12 cellular contexts compared by ENCODE assay signal in the genomic region with DNA sequence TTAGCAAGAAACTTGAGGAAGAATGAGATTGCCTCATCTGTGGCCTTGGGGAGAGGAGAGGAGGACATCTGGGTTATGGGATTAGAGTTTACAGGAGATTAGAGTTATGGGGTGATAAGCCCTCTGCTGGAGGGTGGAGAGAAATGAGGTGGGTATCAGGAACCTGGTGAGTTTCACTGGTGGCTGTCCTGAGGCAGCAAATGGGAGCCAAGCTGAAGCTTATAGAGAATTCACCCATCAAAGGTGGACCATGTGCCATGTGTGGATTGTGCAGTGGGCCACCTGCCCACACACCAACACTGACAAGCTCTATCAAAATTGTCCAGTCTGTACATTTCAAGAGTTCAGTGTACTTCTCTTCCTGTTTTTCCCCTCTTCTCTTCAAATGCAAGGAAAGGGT.
DNase-seq lines count a peak whose midpoint lies in the region; ATAC-seq, FAIRE-seq and TF ChIP-seq lines count a peak whose summit lies in the region.
"Had no signal": no experiment of that assay in that cellular context is flagged by ENCODE, and none has a peak within 500 bp of the region (broad histone marks: within the 10 kb centered on the region; RNA-seq: fewer than 3 reads in every experiment).

No MANE protein-coding gene starts in this region.

- H3K27me3 Mint-ChIP-seq in astrocyte (ENCODE audit: low read depth, unreplicated experiment) (no peaks in the 10 kb centered on the region), mesothelial cell of epicardium (ENCODE audit: low read depth) (no peaks in the 10 kb centered on the region)

- H3K4me3 Mint-ChIP-seq in astrocyte (ENCODE audit: unreplicated experiment) (no peak overlapping the region), mesothelial cell of epicardium (no peak overlapping the region)

- no peaks in the 10 kb centered on the region for H3K9me3 ChIP-seq in astrocyte (ENCODE audit: insufficient read depth, low read depth, low read length)

- H3K27ac Mint-ChIP-seq in astrocyte (ENCODE audit: unreplicated experiment) (peak overlapping the region; percentile 49), mesothelial cell of epicardium (peak overlapping the region; percentile 90)

- TF ChIP-seq CTCF in GM12865 (IDR thresholded peaks at IDR 0.05; ENCODE audit: insufficient read depth, low read depth, low read length, missing control alignments) (no peak), astrocyte (IDR thresholded peaks at IDR 0.05; ENCODE audit: insufficient read depth, low read depth, low read length) (peak; percentile 12), mesothelial cell of epicardium (IDR thresholded peaks at IDR 0.05; ENCODE audit: unreplicated experiment) (no peak)

- H3K4me2 ChIP-seq in astrocyte (ENCODE audit: low read length), result no peak overlapping the region

- H3K79me2 ChIP-seq in astrocyte (ENCODE audit: insufficient read depth, low read length), result no peaks in the 10 kb centered on the region

- no peak for ATAC-seq in HG02852 (IDR thresholded peaks at IDR 0.05; ENCODE audit: unreplicated experiment)

- H3K4me1 ChIP-seq in astrocyte (ENCODE audit: insufficient read depth, low read length), result peaks cover 16% of the 10 kb centered on the region

- H4K20me1 ChIP-seq in astrocyte (ENCODE audit: insufficient read depth, low read length), result no peaks in the 10 kb centered on the region

- no peak for FAIRE-seq in astrocyte (lab: Jason Lieb, UNC)
- FAIRE-seq: bronchial epithelial cell had no signal

- H3K4me3 ChIP-seq in GM12865 (ENCODE audit: low read depth, low read length), result no peak overlapping the region
- no peak overlapping the region for H3K4me3 ChIP-seq in astrocyte (ENCODE audit: insufficient read depth, low read depth, low read length)

- H2AFZ ChIP-seq in astrocyte (ENCODE audit: low read depth, low read length), result no peak overlapping the region

- H3K4me1 Mint-ChIP-seq in astrocyte (ENCODE audit: low read depth, unreplicated experiment), result peaks cover 18% of the 10 kb centered on the region
- H3K4me1 Mint-ChIP-seq in mesothelial cell of epicardium, result peaks cover 41% of the 10 kb centered on the region

- peak; percentile 6 for DNase-seq in GM12865 (ENCODE audit: low read depth)
- peak; percentile 9 for DNase-seq in LHCN-M2 (ENCODE audit: low read depth)
- no peak for DNase-seq in astrocyte (ENCODE audit: low read depth)
- no peak for DNase-seq in mesothelial cell of epicardium (ENCODE audit: low spot score in 2 of 2, unreplicated experiment in 2 of 2)
- DNase-seq in amniotic stem cell (lab: John Stamatoyannopoulos, UW), result no peak
- DNase-seq in stimulated activated CD8-positive, alpha-beta memory T cell treated with anti-CD3 and anti-CD28 coated beads, Interleukin-4, amount 100 ng/mL, for 48 hours, result no peak
- DNase-seq: activated CD8-positive, alpha-beta memory T cell treated with anti-CD3 and anti-CD28 coated beads, Interleukin-2, amount 50 U/mL, for 4 hours; NCI-H510A treated with DMSO at 0.1 percent for 48 hours; stimulated activated CD4-positive, alpha-beta T cell treated with anti-CD3 and anti-CD28 coated beads, Interleukin-4, amount 100 ng/mL, for 4 hours; T-helper 1 cell had no signal

- no peaks in the 10 kb centered on the region for H3K27me3 ChIP-seq in astrocyte (ENCODE audit: insufficient read depth, low read length)

- H3K27ac ChIP-seq in astrocyte (ENCODE audit: low read depth, low read length), result peak overlapping the region; percentile 14

- H3K36me3 Mint-ChIP-seq in astrocyte (ENCODE audit: low read depth, unreplicated experiment) (peaks cover 2% of the 10 kb centered on the region), mesothelial cell of epicardium (peaks cover 25% of the 10 kb centered on the region)

- H3K9me3 Mint-ChIP-seq in astrocyte (ENCODE audit: unreplicated experiment) (no peaks in the 10 kb centered on the region), mesothelial cell of epicardium (peaks cover 27% of the 10 kb centered on the region)

- no peaks in the 10 kb centered on the region for H3K36me3 ChIP-seq in astrocyte (ENCODE audit: insufficient read depth, low read length)

- H3K9ac ChIP-seq in astrocyte (ENCODE audit: low read length), result no peak overlapping the region

Comparison
In these comparisons a context has a peak if more than half of its experiments do, and no peak if none do; other contexts are left out.
1. DNase-seq: peak in GM12865 (single experiment) and LHCN-M2 (single experiment); none in astrocyte (single experiment), mesothelial cell of epicardium (0 of 2), amniotic stem cell (single experiment) and stimulated activated CD8-positive, alpha-beta memory T cell treated with anti-CD3 and anti-CD28 coated beads, Interleukin-4, amount 100 ng/mL, for 48 hours (single experiment).